10 cellular contexts compared by ENCODE assay signal in the genomic region with DNA sequence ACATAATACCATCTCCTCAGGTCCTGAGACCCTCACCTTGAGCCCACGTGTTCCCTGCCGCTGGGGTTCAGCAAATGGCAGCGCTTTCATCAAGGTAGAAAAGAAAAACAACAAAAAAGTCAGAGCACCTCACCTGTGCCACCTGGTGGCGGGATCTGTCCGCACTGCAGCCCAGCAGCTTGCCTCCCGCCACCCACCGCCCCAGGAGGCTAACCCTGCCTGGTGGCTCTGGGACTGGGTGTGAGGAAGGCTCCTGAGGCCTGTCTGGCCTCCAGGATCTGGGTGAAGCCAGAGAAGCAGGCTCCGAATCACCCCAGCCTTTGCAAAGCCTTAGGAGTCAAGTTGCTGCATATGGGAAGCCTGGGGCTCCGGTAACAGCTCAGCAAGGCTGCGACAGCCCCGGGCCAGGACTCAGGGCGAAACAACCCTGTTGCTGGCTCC.
DNase-seq lines count a peak whose midpoint lies in the region; ATAC-seq and TF ChIP-seq lines count a peak whose summit lies in the region.
"Had no signal": no experiment of that assay in that cellular context is flagged by ENCODE, and none has a peak within 500 bp of the region (broad histone marks: within the 10 kb centered on the region; RNA-seq: fewer than 3 reads in every experiment).

No MANE protein-coding gene starts in this region.

- peak; percentile 21; the same call in 1 of the 2 replicates for TF ChIP-seq RAD21 in IMR-90 (IDR thresholded peaks at IDR 0.05; ENCODE audit: low read length)

- H2AK5ac ChIP-seq in IMR-90 (ENCODE audit: low read depth, low read length): no peak overlapping the region

- CTCF ChIA-PET in IMR-90 (lab: Yijun Ruan, JAX) (no interaction called here), MCF 10A (lab: Yijun Ruan, JAX) (interaction anchor here (0.6 to 5.1 kb wide), 35 partner anchors 9 to 639 kb away, joined by 3 to 31 read pairs (median 4); a partner anchor contains a TSS)

- dilution Hi-C loops in IMR-90 (cut with HindIII; ENCODE audit: low sequenced_read_pairs, unreplicated experiment): no loop called here

- no peak overlapping the region for H3K27ac ChIP-seq in IMR-90 (ENCODE audit: insufficient read depth, low read length)
- no peak overlapping the region for H3K27ac ChIP-seq in osteoblast (ENCODE audit: low read depth, low read length)
- H3K27ac ChIP-seq: HL-60 had no signal

- H3K79me1 ChIP-seq in IMR-90 (ENCODE audit: low read depth in 1 of 2, low read length in 2 of 2): no peaks in the 10 kb centered on the region

- H3K14ac ChIP-seq in IMR-90 (replicated peaks; ENCODE audit: low read depth, low read length): no peak overlapping the region

- ATAC-seq in IMR-90 (ENCODE audit: low read depth) (no peak), HG03565 (IDR thresholded peaks at IDR 0.05; ENCODE audit: unreplicated experiment) (no peak)

- H2BK120ac ChIP-seq in IMR-90 (ENCODE audit: low read depth, low read length): no peak overlapping the region

- no peak overlapping the region for H3K4me3 Mint-ChIP-seq in MCF 10A (ENCODE audit: unreplicated experiment)

- no peak overlapping the region for H2BK15ac ChIP-seq in IMR-90 (ENCODE audit: low read depth, low read length)

- H3K36me3 Mint-ChIP-seq in MCF 10A (ENCODE audit: insufficient read depth, unreplicated experiment): no peaks in the 10 kb centered on the region

- H3K4me2 ChIP-seq in IMR-90 (ENCODE audit: low read depth, low read length): no peak overlapping the region
- no peak overlapping the region for H3K4me2 ChIP-seq in osteoblast (ENCODE audit: insufficient read depth, low read length)

- H2BK5ac ChIP-seq in IMR-90 (ENCODE audit: low read depth, low read length, poor library complexity, severe bottlenecking): no peak overlapping the region

- H3K4me1 Mint-ChIP-seq in MCF 10A (ENCODE audit: insufficient read depth, unreplicated experiment): no peaks in the 10 kb centered on the region

- no peaks in the 10 kb centered on the region for H3K36me3 ChIP-seq in IMR-90 (ENCODE audit: control insufficient read depth, insufficient read depth, low read length)
- H3K36me3 ChIP-seq in osteoblast (ENCODE audit: insufficient read depth, low read length): no peaks in the 10 kb centered on the region

- H3K27me3 ChIP-seq in IMR-90 (ENCODE audit: control insufficient read depth, insufficient read depth, low read length) (no peaks in the 10 kb centered on the region; the same call in 1 of the 2 replicates), osteoblast (ENCODE audit: insufficient read depth, low read length) (no peaks in the 10 kb centered on the region)

- no peaks in the 10 kb centered on the region for H3K27me3 Mint-ChIP-seq in MCF 10A (ENCODE audit: insufficient read depth, unreplicated experiment)

- H3K4me3 ChIP-seq in IMR-90 (ENCODE audit: insufficient read depth, low read depth, low read length): no peak overlapping the region
- H3K4me3 ChIP-seq in osteoblast (ENCODE audit: insufficient read depth, low read length): no peak overlapping the region

- H3K18ac ChIP-seq in IMR-90 (ENCODE audit: low read depth, low read length): no peak overlapping the region

- no peaks in the 10 kb centered on the region for H3K79me2 ChIP-seq in osteoblast (ENCODE audit: insufficient read depth, low read length)

- H3K9me3 Mint-ChIP-seq in MCF 10A (ENCODE audit: unreplicated experiment): no peaks in the 10 kb centered on the region

- no peak overlapping the region for H4K5ac ChIP-seq in IMR-90 (ENCODE audit: low read depth, low read length)

- peaks cover 7% of the 10 kb centered on the region; the same call in 1 of the 2 replicates for H3K9me3 ChIP-seq in IMR-90 (ENCODE audit: control insufficient read depth, insufficient read depth, low read length)
- peaks cover 4% of the 10 kb centered on the region for H3K9me3 ChIP-seq in osteoblast (ENCODE audit: low read depth, low read length)

- no peak overlapping the region for H4K91ac ChIP-seq in IMR-90 (ENCODE audit: insufficient read depth, low read depth, low read length)

- H4K8ac ChIP-seq in IMR-90 (ENCODE audit: low read depth in 2 of 2, low read length in 2 of 2): no peak overlapping the region

- POLR2A ChIA-PET in IMR-90 (lab: Charles Lee; ENCODE audit: unreplicated experiment) (no interaction called here), MCF 10A (lab: Yijun Ruan, JAX) (interaction anchor here (0.6 to 2.4 kb wide), 6 partner anchors 11 to 1894 kb away, joined by 3 to 8 read pairs (median 4); no protein-coding TSS in a partner anchor)

- intact Hi-C loops in IMR-90 (cut with micrococcal nuclease): loop anchor here (1.0 kb wide), 1 partner anchor 445 kb away; no protein-coding TSS in a partner anchor
- intact Hi-C loops in MCF 10A (cut with micrococcal nuclease): loop anchor here (1.0 kb wide), 1 partner anchor 445 kb away; no protein-coding TSS in a partner anchor
- intact Hi-C loops in posterior vena cava (cut with DNase I): no loop called here

- H3K23ac ChIP-seq in IMR-90 (ENCODE audit: low read depth, low read length): no peak overlapping the region

- H2AFZ ChIP-seq in IMR-90 (replicated peaks; ENCODE audit: low read length, poor library complexity) (peak overlapping the region; percentile 25), osteoblast (ENCODE audit: low read length) (no peak overlapping the region)

- no peak overlapping the region for H2AK9ac ChIP-seq in IMR-90 (replicated peaks; ENCODE audit: low read depth, low read length, poor library complexity)

- no TSS peak for BruUV-seq in IMR-90 (replicated peaks; lab: Mats Ljungman, UMichigan)
- BruUV-seq in MCF 10A (replicated peaks; lab: Mats Ljungman, UMichigan): no TSS peak

- no peak overlapping the region for H3K4ac ChIP-seq in IMR-90 (ENCODE audit: low read depth, low read length)

- in situ Hi-C loops in IMR-90 (cut with MboI; ENCODE audit: low sequenced_read_pairs): no loop called here

- H3K4me1 ChIP-seq in IMR-90 (ENCODE audit: control insufficient read depth, insufficient read depth, low read length): no peaks in the 10 kb centered on the region
- H3K4me1 ChIP-seq in osteoblast (ENCODE audit: insufficient read depth, low read length): no peaks in the 10 kb centered on the region

- no peaks in the 10 kb centered on the region for H3K9me1 ChIP-seq in IMR-90 (ENCODE audit: insufficient read depth, low read length)

- WGBS in IMR-90 (ENCODE audit: extremely low coverage in 2 of 2, insufficient read length in 1 of 2), 2 experiments: 13% methylated on average over 1 of the region's 12 CpGs; no CpG with 5 or more reads in 1 of the 2 experiments

- TF ChIP-seq POLR2A in IMR-90 (IDR thresholded peaks at IDR 0.05; ENCODE audit: low read depth, low read length): no peak

- H3K9ac ChIP-seq in IMR-90 (ENCODE audit: low read depth, low read length): no peak overlapping the region

- H4K20me1 ChIP-seq in IMR-90 (ENCODE audit: insufficient read depth, low read length): no peaks in the 10 kb centered on the region
- H4K20me1 ChIP-seq in osteoblast (ENCODE audit: insufficient read depth, low read length): no peaks in the 10 kb centered on the region

- H2BK20ac ChIP-seq in IMR-90 (ENCODE audit: low read depth, low read length): no peak overlapping the region

- TF ChIP-seq CTCF in IMR-90 (conservative IDR thresholded peaks at IDR 0.05; ENCODE audit: low read depth, low read length) (peak; percentile 32; the same call in 1 of the 2 replicates), MCF 10A (IDR thresholded peaks at IDR 0.05; ENCODE audit: unreplicated experiment) (peak; percentile 54), osteoblast (IDR thresholded peaks at IDR 0.05; ENCODE audit: extremely low read depth, low read depth, low read length) (peak; percentile 26)

- H3K56ac ChIP-seq in IMR-90 (ENCODE audit: extremely low read depth, insufficient read depth, low read length): no peak overlapping the region

- DNase-seq in NCI-H748 (lab: John Stamatoyannopoulos, UW; ENCODE audit: unreplicated experiment) (peak; percentile 3), NCI-H748 treated with DMSO at 0.1 percent for 48 hours (lab: John Stamatoyannopoulos, UW) (no peak), IMR-90 (no peak), MCF 10A (ENCODE audit: unreplicated experiment) (peak; percentile 34), osteoblast (ENCODE audit: insufficient read length, low spot score, missing footprints) (peak; percentile 60), NCI-H128 (lab: John Stamatoyannopoulos, UW; ENCODE audit: unreplicated experiment) (no peak), posterior vena cava (ENCODE audit: low spot score) (no peak)
- DNase-seq: activated T-cell treated with anti-CD3 and anti-CD28 coated beads, Interleukin-2, amount 50 U/mL, for 1 hour had no signal

- H3K27ac Mint-ChIP-seq in MCF 10A (ENCODE audit: low read depth, unreplicated experiment): no peak overlapping the region

TF ChIP-seq in IMR-90, 13 proteins besides CTCF, POLR2A, EP300 and RAD21:
- TF ChIP-seq SMC3 (IDR thresholded peaks at IDR 0.05; ENCODE audit: low read depth, low read length): peak; percentile 36
- TF ChIP-seq, protein P1, sequence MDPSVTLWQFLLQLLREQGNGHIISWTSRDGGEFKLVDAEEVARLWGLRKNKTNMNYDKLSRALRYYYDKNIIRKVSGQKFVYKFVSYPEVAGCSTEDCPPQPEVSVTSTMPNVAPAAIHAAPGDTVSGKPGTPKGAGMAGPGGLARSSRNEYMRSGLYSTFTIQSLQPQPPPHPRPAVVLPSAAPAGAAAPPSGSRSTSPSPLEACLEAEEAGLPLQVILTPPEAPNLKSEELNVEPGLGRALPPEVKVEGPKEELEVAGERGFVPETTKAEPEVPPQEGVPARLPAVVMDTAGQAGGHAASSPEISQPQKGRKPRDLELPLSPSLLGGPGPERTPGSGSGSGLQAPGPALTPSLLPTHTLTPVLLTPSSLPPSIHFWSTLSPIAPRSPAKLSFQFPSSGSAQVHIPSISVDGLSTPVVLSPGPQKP (IDR thresholded peaks at IDR 0.05; ENCODE audit: borderline replicate concordance, low read depth, low read length): no peak
TF ChIP-seq in IMR-90: peak in this region for 1.

Comparison
In these comparisons a context has a peak if more than half of its experiments do, and no peak if none do; other contexts are left out.
1. DNase-seq: peak in NCI-H748 (single experiment), MCF 10A (single experiment) and osteoblast (single experiment); none in NCI-H748 treated with DMSO at 0.1 percent for 48 hours (single experiment), IMR-90 (single experiment), NCI-H128 (single experiment) and posterior vena cava (single experiment).
2. intact Hi-C loops: an anchor here in IMR-90 (1.0 kb wide) and MCF 10A (1.0 kb wide); none called in posterior vena cava.
3. Peak in every context shown above with its lines, with median percentiles within 50 percentile points of each other: CTCF ChIP-seq.